8 cellular contexts compared by ENCODE assay signal in the genomic region with DNA sequence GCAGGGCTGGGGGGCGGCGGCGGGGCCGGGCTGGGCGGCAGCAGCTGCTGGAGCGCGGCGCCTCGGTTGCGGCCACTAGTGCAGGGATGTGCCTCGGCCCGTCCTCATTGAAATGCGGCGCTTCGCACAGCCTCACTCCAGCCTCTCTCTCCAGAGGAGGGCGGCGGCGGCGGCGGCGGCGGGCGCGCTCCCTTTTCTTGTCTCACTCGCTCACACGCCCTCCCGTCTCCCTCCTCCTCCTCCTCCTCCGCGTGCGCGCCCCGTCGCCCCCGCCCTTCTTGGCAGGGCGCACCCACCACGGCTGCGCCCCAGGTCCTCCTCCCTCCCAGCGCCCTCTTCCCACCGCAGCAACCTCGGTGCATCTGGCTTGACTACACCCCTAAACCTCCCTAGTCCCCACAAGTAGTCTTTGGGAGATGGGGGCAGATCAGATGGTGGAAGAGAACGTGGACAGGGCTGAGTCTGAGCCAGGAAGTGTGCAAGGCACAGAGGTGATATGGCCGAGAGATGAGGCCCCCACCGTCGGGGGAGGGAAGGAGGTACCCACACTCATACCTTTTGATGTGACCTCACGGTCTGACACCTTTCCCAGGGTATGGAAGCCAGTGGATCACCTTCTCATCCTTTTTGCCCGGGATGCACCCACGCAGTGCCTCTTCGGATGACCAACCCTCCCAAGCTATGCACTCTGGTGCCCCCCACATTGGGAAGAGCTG. TPM values are rescaled to one million over a fixed set of nuclear protein-coding genes. Genes with fewer than 3 reads are reported as not detected.
DNase-seq lines count a peak whose midpoint lies in the region; ATAC-seq and TF ChIP-seq lines count a peak whose summit lies in the region.

DCLK1 (minus strand) TSS at position 168 of the 716 bp plus-strand sequence.

- peaks cover 25% of the 10 kb centered on the region for H3K27me3 ChIP-seq in H7 (ENCODE audit: control insufficient read depth, insufficient read depth, low read length)
- H3K27me3 ChIP-seq in SJSA1 (replicated peaks): peaks cover 14% of the 10 kb centered on the region; the same call in 1 of the 2 replicates
- peaks cover 43% of the 10 kb centered on the region for H3K27me3 ChIP-seq in osteoblast (ENCODE audit: insufficient read depth, low read length)

- ATAC-seq in GM21825 (IDR thresholded peaks at IDR 0.05; ENCODE audit: unreplicated experiment): no peak
- no peak for ATAC-seq in HG03521 (IDR thresholded peaks at IDR 0.05; ENCODE audit: unreplicated experiment)
- no peak for ATAC-seq in GM19395 (IDR thresholded peaks at IDR 0.05; ENCODE audit: unreplicated experiment)

- peaks cover 10% of the 10 kb centered on the region for H3K4me1 ChIP-seq in SJSA1 (replicated peaks)
- H3K4me1 ChIP-seq in osteoblast (ENCODE audit: insufficient read depth, low read length): peaks cover 10% of the 10 kb centered on the region

- H3K9me3 ChIP-seq in SJSA1 (replicated peaks) (no peaks in the 10 kb centered on the region), osteoblast (ENCODE audit: low read depth, low read length) (no peaks in the 10 kb centered on the region)

- peak within 1 kb of the TSS; percentile 85 for H3K4me2 ChIP-seq in osteoblast (ENCODE audit: insufficient read depth, low read length)

- H3K27ac ChIP-seq in SJSA1 (no peak within 1 kb of the TSS), osteoblast (ENCODE audit: low read depth, low read length) (peak within 1 kb of the TSS; percentile 32)

- peak within 1 kb of the TSS; percentile 51 for H3K4me3 ChIP-seq in H7 (ENCODE audit: insufficient read depth, low read depth, low read length)
- H3K4me3 ChIP-seq in SJSA1: peak within 1 kb of the TSS; percentile 41
- H3K4me3 ChIP-seq in foreskin fibroblast (ENCODE audit: low read depth in 1 of 2, low read length in 2 of 2): peak within 1 kb of the TSS; percentile 49 to 70
- peak within 1 kb of the TSS; percentile 70 for H3K4me3 ChIP-seq in osteoblast (ENCODE audit: insufficient read depth, low read length)

- H4K20me1 ChIP-seq in osteoblast (ENCODE audit: insufficient read depth, low read length): no peaks in the 10 kb centered on the region

- peaks cover 4% of the 10 kb centered on the region for H3K79me2 ChIP-seq in osteoblast (ENCODE audit: insufficient read depth, low read length)

- no peaks in the 10 kb centered on the region for H3K36me3 ChIP-seq in H7 (replicated peaks; ENCODE audit: control insufficient read depth, insufficient read depth, low read length)
- no peaks in the 10 kb centered on the region for H3K36me3 ChIP-seq in SJSA1
- no peaks in the 10 kb centered on the region for H3K36me3 ChIP-seq in osteoblast (ENCODE audit: insufficient read depth, low read length)

- DNase-seq in H7 (peak; percentile 80), SJSA1 (ENCODE audit: low read depth in 1 of 2, low spot score in 2 of 2) (peak; percentile 6 to 48), foreskin fibroblast (peak in 1 of 2 donors; percentile 65), osteoblast (ENCODE audit: insufficient read length, low spot score, missing footprints) (peak; percentile 84), germinal center (ENCODE audit: low spot score) (no peak)

- TF ChIP-seq CTCF in foreskin fibroblast (IDR thresholded peaks at IDR 0.05; ENCODE audit: low read depth, low read length) (no peak), osteoblast (IDR thresholded peaks at IDR 0.05; ENCODE audit: extremely low read depth, low read depth, low read length) (no peak)

- H2AFZ ChIP-seq in osteoblast (ENCODE audit: low read length): peak within 1 kb of the TSS; percentile 80

RNA-seq across cellular contexts. Expression of gene DCLK1, which starts in this region (rescaled TPM):
- total RNA-seq in H7 (2014; rRNA removed; shearing (Covaris generic)): 10.4 and 12.8 TPM in 2 replicates
- total RNA-seq in SJSA1 (2014; rRNA removed; shearing (Covaris generic)): 2.2 and 3.7 TPM in 2 replicates
- total RNA-seq in osteoblast: 132 TPM in 2 replicates
